Comparison of ENCODE assay signal across 16 cellular contexts in the genomic region with DNA sequence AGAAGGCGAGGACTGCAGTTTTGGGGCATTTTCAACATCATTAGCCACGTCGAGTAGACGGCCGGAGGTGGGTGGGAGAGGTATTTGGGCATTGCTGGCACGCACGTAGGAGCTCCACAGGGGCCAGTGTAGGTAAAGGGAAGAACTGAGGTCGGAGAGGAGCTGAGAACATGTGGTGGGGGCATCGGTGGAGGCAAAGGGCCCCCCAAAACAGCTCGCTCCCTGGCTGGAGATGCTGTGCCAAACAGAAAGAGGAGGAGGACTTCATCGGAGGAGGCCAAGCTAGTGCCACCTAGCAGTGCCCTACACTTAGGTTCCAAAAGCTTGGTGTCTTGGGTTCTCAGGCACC.
"Had no signal": no experiment of that assay in that cellular context is flagged by ENCODE, and none has a peak within 500 bp of the region (broad histone marks: within the 10 kb centered on the region; RNA-seq: fewer than 3 reads in every experiment).

No MANE protein-coding gene starts in this region.

- H3K27ac ChIP-seq: gastroesophageal sphincter, heart right ventricle, pancreas had no signal

- ATAC-seq: activated naive CD8-positive, alpha-beta T cell treated with anti-CD3 and anti-CD28 coated beads, Interleukin-2, amount 50 U/mL, for 24 hours; gastroesophageal sphincter; heart right ventricle; left cardiac atrium; pancreas; SK-N-SH treated with all-trans-retinoic acid at 6 μM for 48 hours had no signal

- DNase-seq: activated CD4-positive, alpha-beta T cell treated with anti-CD3 and anti-CD28 coated beads for 4 hours; activated naive CD4-positive, alpha-beta T cell treated with anti-CD3 and anti-CD28 coated beads for 36 hours; activated naive CD8-positive, alpha-beta T cell treated with anti-CD3 and anti-CD28 coated beads, Interleukin-2, amount 50 U/mL, for 24 hours; activated T-cell treated with anti-CD3 and anti-CD28 coated beads, Interleukin-2, amount 50 U/mL, for 1 hour; dermis blood vessel endothelial cell; heart right ventricle; left cardiac atrium; pancreas; stimulated activated CD4-positive, alpha-beta T cell treated with anti-CD3 and anti-CD28 coated beads, Interleukin-12 subunit alpha, Interleukin-12 subunit beta, amount 100 ng/mL, for 4 hours; stimulated activated naive CD4-positive, alpha-beta T cell; trophoblast cell had no signal

- H3K9me3 Mint-ChIP-seq: activated naive CD4-positive, alpha-beta T cell treated with anti-CD3 and anti-CD28 coated beads for 36 hours; activated naive CD8-positive, alpha-beta T cell treated with anti-CD3 and anti-CD28 coated beads, Interleukin-2, amount 50 U/mL, for 24 hours had no signal

- H3K27ac Mint-ChIP-seq: activated T-helper 2 cell treated with anti-CD3 and anti-CD28 coated beads, Interferon-gamma antibody, Interleukin-2, Interleukin-4, amounts not matched to agents 10 μg/mL and 5 μg/mL and 100 μg/mL, durations not matched to agents 14 hours and 24 hours and 36 hours; WTC11 had no signal

- H3K9me3 ChIP-seq: pancreas had no signal

- H3K27me3 ChIP-seq: pancreas had no signal

- H3K4me3 ChIP-seq: gastroesophageal sphincter, heart right ventricle, pancreas had no signal

- H3K36me3 ChIP-seq: gastroesophageal sphincter, heart right ventricle, pancreas had no signal

- H3K4me3 Mint-ChIP-seq: activated naive CD4-positive, alpha-beta T cell treated with anti-CD3 and anti-CD28 coated beads for 36 hours; activated naive CD8-positive, alpha-beta T cell treated with anti-CD3 and anti-CD28 coated beads, Interleukin-2, amount 50 U/mL, for 24 hours; T-helper 1 cell treated with Interleukin-12 subunit alpha and Interleukin-12 subunit beta and Interleukin-4 antibody, amounts not matched to agents 30 μg/mL and 1 μg/mL, for 36 hours; WTC11 had no signal

- H3K27me3 Mint-ChIP-seq: activated naive CD8-positive, alpha-beta T cell treated with anti-CD3 and anti-CD28 coated beads, Interleukin-2, amount 50 U/mL, for 24 hours had no signal
